Comparison of ENCODE assay signal across 8 cellular contexts in genomic region chr19:21604351-21604926, GRCh38.
DNase-seq lines count a peak whose midpoint lies in the region; ATAC-seq, FAIRE-seq and TF ChIP-seq lines count a peak whose summit lies in the region.

No MANE protein-coding gene starts in this region.

- no peak for TF ChIP-seq POLR2A in H54 (IDR thresholded peaks at IDR 0.05; ENCODE audit: low read depth, low read length)

- H3K27me3 ChIP-seq in AG04450 (ENCODE audit: control insufficient read depth, insufficient read depth, low read length): no peaks in the 10 kb centered on the region

- TF ChIP-seq CTCF in AG04450 (IDR thresholded peaks at IDR 0.05; ENCODE audit: low read depth, low read length): no peak

- POLR2A ChIA-PET in AG04450 (lab: Yijun Ruan, JAX): no interaction called here
- POLR2A ChIA-PET in activated CD8-positive, alpha-beta T cell treated with anti-CD3 and anti-CD28 coated beads, Interleukin-2, amount 10 ng/mL, durations not matched to agents 7 days and 5 days (lab: Charles Lee): interaction anchor here (1.0 to 1.7 kb wide), 3 partner anchors 35 to 231 kb away, joined by 4 to 7 read pairs (median 5); partner anchors contain the start of gene ZNF429

- intact Hi-C loops in left cardiac atrium (cut with DNase I): no loop called here

- peak; percentile 53 for FAIRE-seq in H54 (lab: Jason Lieb, UNC)

- DNase-seq in AG04450 (ENCODE audit: low read depth, low spot score) (no peak), H54 (ENCODE audit: insufficient read length, low spot score) (no peak), left cardiac atrium (no peak), retina (peak; percentile 37), NCI-H1092 treated with DMSO at 0.1 percent for 48 hours (lab: John Stamatoyannopoulos, UW) (no peak)
- peak; percentile 37 for DNase-seq in activated CD8-positive, alpha-beta T cell treated with anti-CD3 and anti-CD28 coated beads, Interleukin-2, amount 10 ng/mL, durations not matched to agents 7 days and 5 days

- CTCF ChIA-PET in AG04450 (lab: Charles Lee): no interaction called here
- CTCF ChIA-PET in activated CD8-positive, alpha-beta T cell treated with anti-CD3 and anti-CD28 coated beads, Interleukin-2, amount 10 ng/mL, durations not matched to agents 7 days and 5 days (lab: Charles Lee): interaction anchor here (1.1 to 1.2 kb wide), 2 partner anchors 24 to 99 kb away, joined by 3 to 5 read pairs; partner anchors contain the start of gene ZNF429

- peak overlapping the region; percentile 44 for H3K4me3 ChIP-seq in AG04450 (ENCODE audit: low read depth, low read length)

- H3K27me3 Mint-ChIP-seq in activated CD8-positive, alpha-beta T cell treated with anti-CD3 and anti-CD28 coated beads, Interleukin-2, amount 10 ng/mL, durations not matched to agents 7 days and 5 days (ENCODE audit: low read depth): no peaks in the 10 kb centered on the region

- peaks cover 6% of the 10 kb centered on the region for H3K9me3 Mint-ChIP-seq in activated CD8-positive, alpha-beta T cell treated with anti-CD3 and anti-CD28 coated beads, Interleukin-2, amount 10 ng/mL, durations not matched to agents 7 days and 5 days (ENCODE audit: insufficient read depth)

- peaks cover 7% of the 10 kb centered on the region for H3K36me3 Mint-ChIP-seq in activated CD8-positive, alpha-beta T cell treated with anti-CD3 and anti-CD28 coated beads, Interleukin-2, amount 10 ng/mL, durations not matched to agents 7 days and 5 days (ENCODE audit: low read depth)

- peaks cover 5% of the 10 kb centered on the region for H3K9me3 ChIP-seq in AG04450 (ENCODE audit: control insufficient read depth, insufficient read depth, low read length)

- peak; percentile 85 for ATAC-seq in activated CD8-positive, alpha-beta T cell treated with anti-CD3 and anti-CD28 coated beads, Interleukin-2, amount 10 ng/mL, durations not matched to agents 7 days and 5 days
- peak; percentile 62 to 67 for ATAC-seq in left cardiac atrium
- ATAC-seq in GM18873 (IDR thresholded peaks at IDR 0.05; ENCODE audit: low FRiP score, unreplicated experiment): no peak
- no peak for ATAC-seq in HG03432 (IDR thresholded peaks at IDR 0.05; ENCODE audit: unreplicated experiment)

- H3K4me1 Mint-ChIP-seq in activated CD8-positive, alpha-beta T cell treated with anti-CD3 and anti-CD28 coated beads, Interleukin-2, amount 10 ng/mL, durations not matched to agents 7 days and 5 days (ENCODE audit: low read depth): peaks cover 24% of the 10 kb centered on the region

- peak overlapping the region; percentile 85 for H3K27ac Mint-ChIP-seq in activated CD8-positive, alpha-beta T cell treated with anti-CD3 and anti-CD28 coated beads, Interleukin-2, amount 10 ng/mL, durations not matched to agents 7 days and 5 days

- no peak overlapping the region for H3K27ac ChIP-seq in AG04450 (ENCODE audit: low read depth, low read length)

- H3K4me3 Mint-ChIP-seq in activated CD8-positive, alpha-beta T cell treated with anti-CD3 and anti-CD28 coated beads, Interleukin-2, amount 10 ng/mL, durations not matched to agents 7 days and 5 days: peak overlapping the region; percentile 86

Comparison
In these comparisons a context has a peak if more than half of its experiments do, and no peak if none do; other contexts are left out.
1. DNase-seq: peak in activated CD8-positive, alpha-beta T cell treated with anti-CD3 and anti-CD28 coated beads, Interleukin-2, amount 10 ng/mL, durations not matched to agents 7 days and 5 days (single experiment) and retina (single experiment); none in AG04450 (single experiment), H54 (single experiment), left cardiac atrium (single experiment) and NCI-H1092 treated with DMSO at 0.1 percent for 48 hours (single experiment).
2. ATAC-seq: peak in activated CD8-positive, alpha-beta T cell treated with anti-CD3 and anti-CD28 coated beads, Interleukin-2, amount 10 ng/mL, durations not matched to agents 7 days and 5 days (single experiment) and left cardiac atrium (2 of 2); none in GM18873 (single experiment) and HG03432 (single experiment).